ENCODE assay signal across 20 cellular contexts in the genomic region with DNA sequence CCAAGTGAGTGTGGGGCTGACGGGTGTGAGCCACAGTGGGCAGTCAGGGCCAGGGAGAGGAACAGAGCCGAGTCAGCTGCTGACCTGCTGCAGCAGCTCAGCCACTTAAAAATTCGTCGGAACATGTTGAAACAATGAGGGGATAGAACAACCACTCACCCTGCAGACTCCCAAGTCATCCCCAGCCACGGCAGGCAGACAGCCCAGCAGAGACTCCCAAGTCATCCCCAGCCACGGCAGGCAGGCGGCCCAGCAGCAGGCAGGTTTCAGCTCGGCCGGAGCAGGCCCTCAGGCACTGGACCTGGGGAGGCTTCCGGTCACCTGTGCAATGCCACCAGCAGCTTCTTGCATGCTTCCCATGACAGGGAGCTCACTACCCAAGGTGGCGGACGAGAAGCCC.
DNase-seq lines count a peak whose midpoint lies in the region; ATAC-seq and TF ChIP-seq lines count a peak whose summit lies in the region.
"Had no signal": no experiment of that assay in that cellular context is flagged by ENCODE, and none has a peak within 500 bp of the region (broad histone marks: within the 10 kb centered on the region; RNA-seq: fewer than 3 reads in every experiment).

No MANE protein-coding gene starts in this region.

- peaks cover 40% of the 10 kb centered on the region for H3K27me3 Mint-ChIP-seq in glutamatergic neuron (ENCODE audit: unreplicated experiment)
- H3K27me3 Mint-ChIP-seq: activated B cell treated with CpG ODN at 0.5 μM for 24 hours; activated CD4-positive, alpha-beta memory T cell treated with anti-CD3 and anti-CD28 coated beads for 36 hours; CD8-positive, alpha-beta memory T cell; memory B cell; natural killer cell treated with Interleukin-12 subunit alpha and Interleukin-12 subunit beta and Interleukin-15 and Interleukin-18, amount 100 ng/mL, for 72 hours; T-helper 17 cell had no signal

- no peak overlapping the region for H3K4me3 ChIP-seq in trophoblast cell (ENCODE audit: low read depth, low read length)
- H3K4me3 ChIP-seq: psoas muscle had no signal

- no peak for DNase-seq in glutamatergic neuron
- peak; percentile 88 to 91 for DNase-seq in trophoblast cell
- no peak for DNase-seq in GM20000 (ENCODE audit: low spot score)
- DNase-seq in activated CD8-positive, alpha-beta memory T cell treated with anti-CD3 and anti-CD28 coated beads for 24 hours = no peak
- DNase-seq: activated B cell treated with CpG ODN at 0.5 μM for 24 hours; activated CD4-positive, alpha-beta memory T cell treated with anti-CD3 and anti-CD28 coated beads for 36 hours; activated naive CD4-positive, alpha-beta T cell; CD8-positive, alpha-beta memory T cell; cerebellar nuclear complex; hippocampal formation; psoas muscle; SHP77 treated with DMSO at 0.1 percent for 48 hours; stimulated activated CD8-positive, alpha-beta memory T cell treated with anti-CD3 and anti-CD28 coated beads, Interleukin-4, amount 100 ng/mL, for 48 hours; T-helper 17 cell had no signal

- peak overlapping the region; percentile 94 for H3K27ac Mint-ChIP-seq in glutamatergic neuron (ENCODE audit: unreplicated experiment)
- H3K27ac Mint-ChIP-seq: activated B cell treated with CpG ODN at 0.5 μM for 24 hours; activated CD4-positive, alpha-beta memory T cell treated with anti-CD3 and anti-CD28 coated beads for 36 hours; CD8-positive, alpha-beta memory T cell; memory B cell; natural killer cell treated with Interleukin-12 subunit alpha and Interleukin-12 subunit beta and Interleukin-15 and Interleukin-18, amount 100 ng/mL, for 72 hours; T-helper 17 cell had no signal

- peak overlapping the region; percentile 81 for H2AK5ac ChIP-seq in trophoblast cell (ENCODE audit: low read length)

- peak overlapping the region; percentile 98 for H3K18ac ChIP-seq in trophoblast cell (ENCODE audit: low read length)

- peak overlapping the region; percentile 97 for H4K8ac ChIP-seq in trophoblast cell (ENCODE audit: low read depth, low read length)

- H3K36me3 ChIP-seq in trophoblast cell (ENCODE audit: control insufficient read depth in 1 of 2, insufficient read depth in 2 of 2, low read length in 2 of 2) = peaks cover 5 to 7% of the 10 kb centered on the region in 2 experiments

- ATAC-seq in HG02870 (IDR thresholded peaks at IDR 0.05; ENCODE audit: unreplicated experiment) (no peak), GM18909 (IDR thresholded peaks at IDR 0.05; ENCODE audit: poor library complexity, unreplicated experiment) (no peak)
- ATAC-seq: natural killer cell treated with Interleukin-12 subunit alpha and Interleukin-12 subunit beta and Interleukin-15 and Interleukin-18, amount 100 ng/mL, for 72 hours; psoas muscle; T-helper 17 cell had no signal

- H3K4ac ChIP-seq in trophoblast cell (ENCODE audit: low read depth, low read length) = peak overlapping the region; percentile 97

- peaks cover 77 to 82% of the 10 kb centered on the region in 2 experiments for H3K4me1 ChIP-seq in trophoblast cell (ENCODE audit: control insufficient read depth in 1 of 2, insufficient read depth in 2 of 2, low read length in 2 of 2)
- H3K4me1 ChIP-seq: psoas muscle had no signal

- H4K12ac ChIP-seq in trophoblast cell (ENCODE audit: low read depth, low read length) = peak overlapping the region; percentile 24

- H3K4me1 Mint-ChIP-seq in glutamatergic neuron (ENCODE audit: low read depth, unreplicated experiment) = peaks cover 70% of the 10 kb centered on the region
- H3K4me1 Mint-ChIP-seq: CD8-positive, alpha-beta memory T cell had no signal

- no peaks in the 10 kb centered on the region for H3K27me3 ChIP-seq in trophoblast cell (ENCODE audit: insufficient read depth, low read length)

- no peak overlapping the region for H3K4me2 ChIP-seq in trophoblast cell (ENCODE audit: low read length)

- peak overlapping the region; percentile 64; the same call in 1 of the 2 replicates for H3K27ac ChIP-seq in C4-2B
- peak overlapping the region; percentile 95 for H3K27ac ChIP-seq in VCaP
- peak overlapping the region; percentile 99 for H3K27ac ChIP-seq in trophoblast cell (ENCODE audit: low read depth, low read length)
- H3K27ac ChIP-seq: psoas muscle had no signal

- peaks cover 80% of the 10 kb centered on the region for H3K79me1 ChIP-seq in trophoblast cell (ENCODE audit: low read length)

- H2AFZ ChIP-seq in trophoblast cell (ENCODE audit: insufficient read depth, low read length, poor library complexity) = no peak overlapping the region

- H3K9me3 Mint-ChIP-seq in glutamatergic neuron (ENCODE audit: unreplicated experiment) = peaks cover 57% of the 10 kb centered on the region
- H3K9me3 Mint-ChIP-seq: activated B cell treated with CpG ODN at 0.5 μM for 24 hours; activated CD4-positive, alpha-beta memory T cell treated with anti-CD3 and anti-CD28 coated beads for 36 hours; CD8-positive, alpha-beta memory T cell; memory B cell; natural killer cell treated with Interleukin-12 subunit alpha and Interleukin-12 subunit beta and Interleukin-15 and Interleukin-18, amount 100 ng/mL, for 72 hours had no signal

- H2BK120ac ChIP-seq in trophoblast cell (ENCODE audit: insufficient read depth, low read length, poor library complexity) = peak overlapping the region; percentile 100

- peak overlapping the region; percentile 58 for H3K4me3 Mint-ChIP-seq in glutamatergic neuron (ENCODE audit: unreplicated experiment)
- H3K4me3 Mint-ChIP-seq: activated B cell treated with CpG ODN at 0.5 μM for 24 hours; activated CD4-positive, alpha-beta memory T cell treated with anti-CD3 and anti-CD28 coated beads for 36 hours; CD8-positive, alpha-beta memory T cell; memory B cell; natural killer cell treated with Interleukin-12 subunit alpha and Interleukin-12 subunit beta and Interleukin-15 and Interleukin-18, amount 100 ng/mL, for 72 hours; T-helper 17 cell had no signal

- H2BK5ac ChIP-seq in trophoblast cell (ENCODE audit: low read depth, low read length, poor library complexity) = peak overlapping the region; percentile 99

- no peaks in the 10 kb centered on the region for H3K36me3 Mint-ChIP-seq in glutamatergic neuron (ENCODE audit: unreplicated experiment)
- H3K36me3 Mint-ChIP-seq: activated CD4-positive, alpha-beta memory T cell treated with anti-CD3 and anti-CD28 coated beads for 36 hours; CD8-positive, alpha-beta memory T cell; natural killer cell treated with Interleukin-12 subunit alpha and Interleukin-12 subunit beta and Interleukin-15 and Interleukin-18, amount 100 ng/mL, for 72 hours had no signal

- H3K14ac ChIP-seq in trophoblast cell (ENCODE audit: low read length) = peak overlapping the region; percentile 100

- TF ChIP-seq CTCF in C4-2B (conservative IDR thresholded peaks at IDR 0.05) = no peak
- TF ChIP-seq CTCF in VCaP (conservative IDR thresholded peaks at IDR 0.05) = no peak
- TF ChIP-seq CTCF in glutamatergic neuron (IDR thresholded peaks at IDR 0.05; ENCODE audit: partially characterized antibody, unreplicated experiment) = no peak
- no peak for TF ChIP-seq CTCF in GM20000 (IDR thresholded peaks at IDR 0.05; ENCODE audit: extremely low read depth, missing control alignments)

- peak overlapping the region; percentile 100 for H4K91ac ChIP-seq in trophoblast cell (ENCODE audit: low read depth, low read length)

- no peak overlapping the region for H3K23ac ChIP-seq in trophoblast cell (ENCODE audit: low read length)

- H3K9me3 ChIP-seq in trophoblast cell (ENCODE audit: insufficient read depth, low read depth, low read length) = no peaks in the 10 kb centered on the region
- H3K9me3 ChIP-seq: psoas muscle had no signal

- peaks cover 73% of the 10 kb centered on the region for H3K79me2 ChIP-seq in trophoblast cell (ENCODE audit: control insufficient read depth, insufficient read depth, low read length, poor library complexity)

- peak overlapping the region; percentile 98 for H2BK12ac ChIP-seq in trophoblast cell (ENCODE audit: low read length)

- no CpG with 5 or more reads among the region's 12 CpGs for WGBS in trophoblast cell (ENCODE audit: extremely low coverage, insufficient coverage, insufficient read length)

- no peak overlapping the region for H3K9ac ChIP-seq in trophoblast cell (ENCODE audit: low read length)

Comparison
In these comparisons a context has a peak if more than half of its experiments do, and no peak if none do; other contexts are left out.
1. DNase-seq: peak in trophoblast cell (2 of 2); none in glutamatergic neuron (single experiment), GM20000 (single experiment) and activated CD8-positive, alpha-beta memory T cell treated with anti-CD3 and anti-CD28 coated beads for 24 hours (single experiment).
2. Peak in every context shown above with its lines, with median percentiles within 50 percentile points of each other: H3K27ac ChIP-seq.